In the genomic region with DNA sequence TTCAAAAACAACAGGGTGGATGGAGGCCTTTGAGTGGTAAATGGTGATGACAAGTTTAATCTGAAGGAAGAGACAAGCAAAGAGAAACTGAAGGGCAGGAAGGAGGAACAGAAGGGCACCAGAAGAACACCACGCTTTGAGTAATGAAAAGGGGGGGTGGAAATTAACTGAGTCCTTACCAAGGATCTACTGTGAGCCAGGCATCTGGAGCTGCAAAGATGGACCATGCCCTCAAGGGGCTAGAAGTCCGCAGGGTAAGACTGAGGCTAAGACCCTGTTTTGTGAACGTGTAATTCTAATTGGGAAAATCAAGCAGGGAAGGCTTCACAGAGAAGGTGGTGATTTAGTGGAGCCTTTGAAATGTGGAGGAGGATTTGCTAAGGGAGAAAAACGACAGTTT, we compare ENCODE assay signal across 14 cellular contexts. TPM values are rescaled to one million over a fixed set of nuclear protein-coding genes. Genes with fewer than 3 reads are reported as not detected.
DNase-seq lines count a peak whose midpoint lies in the region; ATAC-seq and TF ChIP-seq lines count a peak whose summit lies in the region.
"Had no signal": no experiment of that assay in that cellular context is flagged by ENCODE, and none has a peak within 500 bp of the region (broad histone marks: within the 10 kb centered on the region; RNA-seq: fewer than 3 reads in every experiment).

No MANE protein-coding gene starts in this region.

- H3K27me3 ChIP-seq in RWPE2 (ENCODE audit: insufficient read depth, poor library complexity, severe bottlenecking): no peaks in the 10 kb centered on the region
- H3K27me3 ChIP-seq in psoas muscle (ENCODE audit: insufficient read depth in 3 of 3, low read length in 2 of 3): no peaks in the 10 kb centered on the region
- H3K27me3 ChIP-seq in colonic mucosa: no peaks in the 10 kb centered on the region

- no peaks in the 10 kb centered on the region for H3K36me3 Mint-ChIP-seq in T-helper 1 cell treated with Interleukin-12 subunit alpha and Interleukin-12 subunit beta and Interleukin-4 antibody, amounts not matched to agents 30 μg/mL and 1 μg/mL, for 36 hours (ENCODE audit: low read depth)
- H3K36me3 Mint-ChIP-seq in endothelial cell (ENCODE audit: low read depth, unreplicated experiment): peaks cover 5% of the 10 kb centered on the region

- TF ChIP-seq CTCF in RWPE2 (IDR thresholded peaks at IDR 0.05; ENCODE audit: poor library complexity, severe bottlenecking) (no peak), endothelial cell (IDR thresholded peaks at IDR 0.05; ENCODE audit: unreplicated experiment) (no peak), psoas muscle (IDR thresholded peaks at IDR 0.05) (no peak), colonic mucosa (IDR thresholded peaks at IDR 0.05) (no peak)

- H3K9me3 ChIP-seq in RWPE2 (ENCODE audit: severe bottlenecking): no peaks in the 10 kb centered on the region
- no peaks in the 10 kb centered on the region for H3K9me3 ChIP-seq in psoas muscle
- H3K9me3 ChIP-seq in colonic mucosa: no peaks in the 10 kb centered on the region

- H3K9ac ChIP-seq in colonic mucosa (ENCODE audit: low read depth in 2 of 2, low read length in 2 of 2): no peak overlapping the region

- 34 to 54% (median 43%) methylated on average over 4 of the region's 4 CpGs for WGBS in psoas muscle, 3 donors

- H3K4me1 Mint-ChIP-seq in T-helper 1 cell treated with Interleukin-12 subunit alpha and Interleukin-12 subunit beta and Interleukin-4 antibody, amounts not matched to agents 30 μg/mL and 1 μg/mL, for 36 hours (ENCODE audit: low read depth): peaks cover 20% of the 10 kb centered on the region
- peaks cover 6% of the 10 kb centered on the region for H3K4me1 Mint-ChIP-seq in endothelial cell (ENCODE audit: unreplicated experiment)

- peaks cover 5% of the 10 kb centered on the region for H3K4me1 ChIP-seq in RWPE2 (ENCODE audit: insufficient read depth, poor library complexity, severe bottlenecking)
- H3K4me1 ChIP-seq in psoas muscle: peaks cover 34% of the 10 kb centered on the region
- peaks cover 5% of the 10 kb centered on the region for H3K4me1 ChIP-seq in colonic mucosa

- H3K27ac ChIP-seq in RWPE2 (ENCODE audit: poor library complexity, severe bottlenecking) (peak overlapping the region; percentile 10), psoas muscle (peak overlapping the region; percentile 83), colonic mucosa (no peak overlapping the region)
- H3K27ac ChIP-seq: HL-60 had no signal

- no peaks in the 10 kb centered on the region for H3K9me3 Mint-ChIP-seq in T-helper 1 cell treated with Interleukin-12 subunit alpha and Interleukin-12 subunit beta and Interleukin-4 antibody, amounts not matched to agents 30 μg/mL and 1 μg/mL, for 36 hours
- H3K9me3 Mint-ChIP-seq in endothelial cell (ENCODE audit: unreplicated experiment): no peaks in the 10 kb centered on the region

- peak overlapping the region; percentile 3 for H3K27ac Mint-ChIP-seq in T-helper 1 cell treated with Interleukin-12 subunit alpha and Interleukin-12 subunit beta and Interleukin-4 antibody, amounts not matched to agents 30 μg/mL and 1 μg/mL, for 36 hours
- no peak overlapping the region for H3K27ac Mint-ChIP-seq in endothelial cell (ENCODE audit: unreplicated experiment)

- no peak for DNase-seq in T-helper 1 cell
- DNase-seq in RWPE2 (ENCODE audit: low spot score): no peak
- DNase-seq in endothelial cell (ENCODE audit: low spot score): no peak
- DNase-seq in psoas muscle: no peak
- no peak for DNase-seq in colonic mucosa
- DNase-seq: ACHN, activated gamma-delta T cell, erythroblast, NCI-H2107 had no signal

- intact Hi-C loops in psoas muscle (cut with DNase I) (no loop called here), colonic mucosa (cut with DNase I) (no loop called here)

- peak overlapping the region; percentile 68 for H3K4me3 Mint-ChIP-seq in T-helper 1 cell treated with Interleukin-12 subunit alpha and Interleukin-12 subunit beta and Interleukin-4 antibody, amounts not matched to agents 30 μg/mL and 1 μg/mL, for 36 hours
- peak overlapping the region; percentile 79 for H3K4me3 Mint-ChIP-seq in endothelial cell (ENCODE audit: unreplicated experiment)

- ATAC-seq in RWPE2 (ENCODE audit: low read depth) (no peak), psoas muscle (peak in 1 of 4 donors; percentile 17), GM21619 (IDR thresholded peaks at IDR 0.05; ENCODE audit: unreplicated experiment) (no peak), GM21737 (IDR thresholded peaks at IDR 0.05; ENCODE audit: unreplicated experiment) (no peak)

- no peaks in the 10 kb centered on the region for H3K27me3 Mint-ChIP-seq in T-helper 1 cell treated with Interleukin-12 subunit alpha and Interleukin-12 subunit beta and Interleukin-4 antibody, amounts not matched to agents 30 μg/mL and 1 μg/mL, for 36 hours (ENCODE audit: low read depth)
- H3K27me3 Mint-ChIP-seq in endothelial cell (ENCODE audit: unreplicated experiment): peaks cover 8% of the 10 kb centered on the region

- no peaks in the 10 kb centered on the region for H3K36me3 ChIP-seq in RWPE2 (ENCODE audit: low read depth)
- no peaks in the 10 kb centered on the region for H3K36me3 ChIP-seq in psoas muscle (ENCODE audit: insufficient read depth in 1 of 2, low read depth in 1 of 2)
- H3K36me3 ChIP-seq in colonic mucosa: no peaks in the 10 kb centered on the region

- H3K4me3 ChIP-seq in RWPE2 (ENCODE audit: severe bottlenecking) (no peak overlapping the region), psoas muscle (peak overlapping the region; percentile 94), colonic mucosa (no peak overlapping the region)
- H3K4me3 ChIP-seq: lung had no signal

RNA-seq across cellular contexts. Expression of gene NDRG3, which starts 1.6 kb away (rescaled TPM):
- 14.2 TPM for total RNA-seq in endothelial cell (ENCODE audit: unreplicated experiment)
- total RNA-seq in psoas muscle: 10 to 100 TPM in 2 of 4 donors, 1 to 10 TPM in 2; 4.3 to 17.5 (median 7.8) TPM
- polyA plus RNA-seq in psoas muscle: 10 to 100 TPM in 2 of 3 donors, 1 to 10 TPM in 1; 7.8 to 25.1 (median 11.8) TPM
- total RNA-seq in colonic mucosa: 10 to 100 TPM; 30.0 to 32.0 TPM

RNA-seq across cellular contexts. Expression of gene DSN1, which starts 29.3 kb away (rescaled TPM):
- total RNA-seq in endothelial cell (ENCODE audit: unreplicated experiment) (12.8 TPM), psoas muscle (1 to 10 TPM; 1.7 to 3.0 (median 2.2) TPM), colonic mucosa (10 to 100 TPM; 10.9 to 24.2 TPM)
- polyA plus RNA-seq in psoas muscle: 1 to 10 TPM; 3.3 to 8.3 (median 4.3) TPM
